ENCODE assay signal across 10 cellular contexts in genomic region chr5:142981475-142981874, GRCh38.
A peak's percentile ranks its signal among the peaks of the same experiment; 100 is the strongest.
DNase-seq lines count a peak whose midpoint lies in the region; ATAC-seq, FAIRE-seq and TF ChIP-seq lines count a peak whose summit lies in the region.
"Had no signal": no experiment of that assay in that cellular context is flagged by ENCODE, and none has a peak within 500 bp of the region (broad histone marks: within the 10 kb centered on the region; RNA-seq: fewer than 3 reads in every experiment).

No MANE protein-coding gene starts in this region.

- H3K4me3 ChIP-seq in keratinocyte (ENCODE audit: control insufficient read depth in 2 of 3, extremely low read depth in 1 of 3, insufficient read depth in 2 of 3, low read depth in 1 of 3, low read length in 3 of 3) (no peak overlapping the region), subcutaneous abdominal adipose tissue (ENCODE audit: low read depth in 1 of 5, low read length in 5 of 5) (peak overlapping the region in 1 of 5 donors; percentile 8)

- H3K27me3 Mint-ChIP-seq in T-helper 1 cell treated with Interleukin-12 subunit alpha and Interleukin-12 subunit beta and Interleukin-4 antibody, amounts not matched to agents 30 μg/mL and 1 μg/mL, for 36 hours (ENCODE audit: low read depth), result no peaks in the 10 kb centered on the region
- no peaks in the 10 kb centered on the region for H3K27me3 Mint-ChIP-seq in activated naive CD8-positive, alpha-beta T cell treated with anti-CD3 and anti-CD28 coated beads, Interleukin-2, amount 10 ng/mL, durations not matched to agents 7 days and 5 days

- no peak overlapping the region for H3K4me3 Mint-ChIP-seq in T-helper 1 cell treated with Interleukin-12 subunit alpha and Interleukin-12 subunit beta and Interleukin-4 antibody, amounts not matched to agents 30 μg/mL and 1 μg/mL, for 36 hours
- no peak overlapping the region for H3K4me3 Mint-ChIP-seq in activated naive CD8-positive, alpha-beta T cell treated with anti-CD3 and anti-CD28 coated beads, Interleukin-2, amount 10 ng/mL, durations not matched to agents 7 days and 5 days

- dilution Hi-C loops in keratinocyte (cut with MboI; ENCODE audit: extremely low pct_ligation_motif_present, low sequenced_read_pairs), result no loop called here

- POLR2A ChIA-PET in activated naive CD8-positive, alpha-beta T cell treated with anti-CD3 and anti-CD28 coated beads, Interleukin-2, amount 10 ng/mL, durations not matched to agents 7 days and 5 days (lab: Charles Lee), result interaction anchor here (0.9 kb wide), 1 partner anchor 23 kb away, joined by 5 read pairs; no protein-coding TSS in a partner anchor

- H3K4me1 Mint-ChIP-seq in T-helper 1 cell treated with Interleukin-12 subunit alpha and Interleukin-12 subunit beta and Interleukin-4 antibody, amounts not matched to agents 30 μg/mL and 1 μg/mL, for 36 hours (ENCODE audit: low read depth), result peaks cover 63% of the 10 kb centered on the region
- H3K4me1 Mint-ChIP-seq in activated naive CD8-positive, alpha-beta T cell treated with anti-CD3 and anti-CD28 coated beads, Interleukin-2, amount 10 ng/mL, durations not matched to agents 7 days and 5 days, result peaks cover 46% of the 10 kb centered on the region

- no peaks in the 10 kb centered on the region for H4K20me1 ChIP-seq in keratinocyte (ENCODE audit: control insufficient read depth, extremely low read depth, insufficient read depth, low read length)

- H3K9me1 ChIP-seq in keratinocyte (ENCODE audit: control insufficient read depth, extremely low read depth, insufficient read depth, low read length), result no peaks in the 10 kb centered on the region

- H3K4me1 ChIP-seq in keratinocyte (ENCODE audit: control insufficient read depth, extremely low read depth, insufficient read depth, low read length) (peaks cover 60% of the 10 kb centered on the region), subcutaneous abdominal adipose tissue (ENCODE audit: control insufficient read depth in 5 of 5, insufficient read depth in 5 of 5, low read length in 5 of 5) (peaks cover 10 to 52% (median 25%) of the 10 kb centered on the region in 5 donors)

- FAIRE-seq in keratinocyte (lab: Jason Lieb, UNC), result no peak

- H3K4me2 ChIP-seq in keratinocyte (ENCODE audit: control insufficient read depth, extremely low read depth, insufficient read depth, low read depth, low read length), result peak overlapping the region; percentile 64

- intact Hi-C loops in posterior cingulate gyrus (cut with DNase I), result no loop called here

- H3K9ac ChIP-seq in keratinocyte (ENCODE audit: control insufficient read depth, extremely low read depth, insufficient read depth, low read length) (peak overlapping the region; percentile 63), subcutaneous abdominal adipose tissue (ENCODE audit: low read length in 5 of 5) (no peak overlapping the region)

- peak overlapping the region; percentile 81 for H3K27ac Mint-ChIP-seq in T-helper 1 cell treated with Interleukin-12 subunit alpha and Interleukin-12 subunit beta and Interleukin-4 antibody, amounts not matched to agents 30 μg/mL and 1 μg/mL, for 36 hours
- peak overlapping the region; percentile 82 for H3K27ac Mint-ChIP-seq in activated naive CD8-positive, alpha-beta T cell treated with anti-CD3 and anti-CD28 coated beads, Interleukin-2, amount 10 ng/mL, durations not matched to agents 7 days and 5 days

- no peak for TF ChIP-seq CTCF in keratinocyte (optimal IDR thresholded peaks at IDR 0.05 in 1 of 3, IDR thresholded peaks at IDR 0.05 in 1 of 3, conservative IDR thresholded peaks at IDR 0.05 in 1 of 3; ENCODE audit: extremely low read depth in 1 of 3, insufficient read depth in 2 of 3, low read length in 3 of 3)

- ATAC-seq in activated naive CD8-positive, alpha-beta T cell treated with anti-CD3 and anti-CD28 coated beads, Interleukin-2, amount 10 ng/mL, durations not matched to agents 7 days and 5 days (ENCODE audit: low read depth), result no peak
- no peak for ATAC-seq in GM18502 (IDR thresholded peaks at IDR 0.05; ENCODE audit: poor library complexity, unreplicated experiment)

- H3K27ac ChIP-seq in keratinocyte (ENCODE audit: control insufficient read depth, insufficient read depth, low read length), result peak overlapping the region; percentile 89
- peak overlapping the region; percentile 85 for H3K27ac ChIP-seq in subcutaneous abdominal adipose tissue (ENCODE audit: low read depth, low read length)

- no peaks in the 10 kb centered on the region for H3K27me3 ChIP-seq in keratinocyte (ENCODE audit: control insufficient read depth, extremely low read depth, insufficient read depth, low read length)
- H3K27me3 ChIP-seq in subcutaneous abdominal adipose tissue (ENCODE audit: control insufficient read depth in 5 of 5, insufficient read depth in 4 of 5, low read length in 5 of 5), result no peaks in the 10 kb centered on the region

- H3K9me3 ChIP-seq in keratinocyte (ENCODE audit: control insufficient read depth, low read depth, low read length), result no peaks in the 10 kb centered on the region
- H3K9me3 ChIP-seq in subcutaneous abdominal adipose tissue (ENCODE audit: control insufficient read depth in 5 of 5, low read length in 5 of 5), result no peaks in the 10 kb centered on the region

- no peaks in the 10 kb centered on the region for H3K79me2 ChIP-seq in keratinocyte (ENCODE audit: control insufficient read depth, insufficient read depth, low read length)

- peaks cover 12% of the 10 kb centered on the region for H3K36me3 Mint-ChIP-seq in T-helper 1 cell treated with Interleukin-12 subunit alpha and Interleukin-12 subunit beta and Interleukin-4 antibody, amounts not matched to agents 30 μg/mL and 1 μg/mL, for 36 hours (ENCODE audit: low read depth)
- H3K36me3 Mint-ChIP-seq in activated naive CD8-positive, alpha-beta T cell treated with anti-CD3 and anti-CD28 coated beads, Interleukin-2, amount 10 ng/mL, durations not matched to agents 7 days and 5 days, result peaks cover 22% of the 10 kb centered on the region

- H3K36me3 ChIP-seq in keratinocyte (ENCODE audit: control insufficient read depth in 2 of 2, extremely low read depth in 1 of 2, insufficient read depth in 2 of 2, low read length in 2 of 2) (no peaks in the 10 kb centered on the region), subcutaneous abdominal adipose tissue (ENCODE audit: control insufficient read depth in 5 of 5, insufficient read depth in 5 of 5, low read length in 5 of 5) (no peaks in the 10 kb centered on the region)

- H2AFZ ChIP-seq in keratinocyte (ENCODE audit: control insufficient read depth, low read length), result peak overlapping the region; percentile 3

- peaks cover 3% of the 10 kb centered on the region for H3K9me3 Mint-ChIP-seq in T-helper 1 cell treated with Interleukin-12 subunit alpha and Interleukin-12 subunit beta and Interleukin-4 antibody, amounts not matched to agents 30 μg/mL and 1 μg/mL, for 36 hours
- H3K9me3 Mint-ChIP-seq in activated naive CD8-positive, alpha-beta T cell treated with anti-CD3 and anti-CD28 coated beads, Interleukin-2, amount 10 ng/mL, durations not matched to agents 7 days and 5 days, result peaks cover 3% of the 10 kb centered on the region

- DNase-seq in T-helper 1 cell (no peak), keratinocyte (ENCODE audit: low read depth, low spot score) (no peak), posterior cingulate gyrus (no peak), NCI-H2107 treated with DMSO at 0.1 percent for 48 hours (lab: John Stamatoyannopoulos, UW; ENCODE audit: unreplicated experiment) (no peak)
- no peak for DNase-seq in activated naive CD8-positive, alpha-beta T cell treated with anti-CD3 and anti-CD28 coated beads, Interleukin-2, amount 10 ng/mL, durations not matched to agents 7 days and 5 days
- DNase-seq: activated T-cell treated with anti-CD3 and anti-CD28 coated beads, Interleukin-2, amount 50 U/mL, for 48 hours; stimulated activated CD4-positive, alpha-beta T cell treated with anti-CD3 and anti-CD28 coated beads, Interleukin-2, amount 100 ng/mL, for 24 hours had no signal
